13 cellular contexts compared by ENCODE assay signal in genomic region chr2:44939074-44940052, GRCh38. TPM values are rescaled to one million over a fixed set of nuclear protein-coding genes. Genes with fewer than 3 reads are reported as not detected.
DNase-seq lines count a peak whose midpoint lies in the region; ATAC-seq and TF ChIP-seq lines count a peak whose summit lies in the region.
"Had no signal": no experiment of that assay in that cellular context is flagged by ENCODE, and none has a peak within 500 bp of the region (broad histone marks: within the 10 kb centered on the region; RNA-seq: fewer than 3 reads in every experiment).

No MANE protein-coding gene starts in this region.

- ATAC-seq in RWPE2 (ENCODE audit: low read depth) (no peak), HG02759 (IDR thresholded peaks at IDR 0.05; ENCODE audit: unreplicated experiment) (no peak), GM19324 (IDR thresholded peaks at IDR 0.05; ENCODE audit: low FRiP score, unreplicated experiment) (no peak)

- no peaks in the 10 kb centered on the region for H3K9me3 ChIP-seq in RWPE2 (ENCODE audit: severe bottlenecking)
- H3K9me3 ChIP-seq in iPS-18c (ENCODE audit: control insufficient read depth, insufficient read depth, low read length), result no peaks in the 10 kb centered on the region
- no peaks in the 10 kb centered on the region for H3K9me3 ChIP-seq in spleen
- H3K9me3 ChIP-seq: neutrophil, Peyer's patch had no signal

- H3K27me3 ChIP-seq in RWPE2 (ENCODE audit: insufficient read depth, poor library complexity, severe bottlenecking), result peaks cover 99% of the 10 kb centered on the region
- H3K27me3 ChIP-seq in spleen (replicated peaks in 1 of 7), result peaks cover 23 to 100% (median 99%) of the 10 kb centered on the region in 7 donors

- intact Hi-C loops in spleen (cut with DNase I; ENCODE audit: low total_unique reads), result no loop called here

- no peaks in the 10 kb centered on the region for H3K4me1 ChIP-seq in RWPE2 (ENCODE audit: insufficient read depth, poor library complexity, severe bottlenecking)
- H3K4me1 ChIP-seq in spleen, result peaks cover 32 to 91% (median 72%) of the 10 kb centered on the region in 6 donors

- DNase-seq in NCI-H510A treated with DMSO at 0.1 percent for 48 hours (lab: John Stamatoyannopoulos, UW) (peak; percentile 80), NCI-H510A (lab: John Stamatoyannopoulos, UW) (no peak), RWPE2 (ENCODE audit: low spot score) (no peak), spleen (peak; percentile 64)
- no peak for DNase-seq in activated naive CD4-positive, alpha-beta T cell (lab: John Stamatoyannopoulos, UW)
- DNase-seq: activated CD4-positive, alpha-beta T cell treated with anti-CD3 and anti-CD28 coated beads, Interleukin-2, amount 10 ng/mL, durations not matched to agents 24 days and 14 days; NCI-H1048 had no signal

- no peak for TF ChIP-seq CTCF in RWPE2 (IDR thresholded peaks at IDR 0.05; ENCODE audit: poor library complexity, severe bottlenecking)
- no peak for TF ChIP-seq CTCF in spleen (IDR thresholded peaks at IDR 0.05 in 8 of 11, conservative IDR thresholded peaks at IDR 0.05 in 3 of 11)

- no peak for TF ChIP-seq POLR2A in spleen (IDR thresholded peaks at IDR 0.05)

- H3K27ac ChIP-seq in RWPE2 (ENCODE audit: poor library complexity, severe bottlenecking) (no peak overlapping the region), spleen (no peak overlapping the region)
- H3K27ac ChIP-seq: neutrophil, Peyer's patch had no signal

- H3K36me3 ChIP-seq in RWPE2 (ENCODE audit: low read depth), result no peaks in the 10 kb centered on the region
- no peaks in the 10 kb centered on the region for H3K36me3 ChIP-seq in spleen
- H3K36me3 ChIP-seq: neutrophil, Peyer's patch had no signal

- WGBS in spleen, 5 donors, result 6 to 14% (median 8%) methylated on average over 27 to 46 of the region's 46 CpGs

- peak overlapping the region; percentile 20 for H3K4me3 ChIP-seq in RWPE2 (ENCODE audit: severe bottlenecking)
- peak overlapping the region; percentile 51 for H3K4me3 ChIP-seq in iPS-18c (ENCODE audit: insufficient read depth, low read depth, low read length)
- H3K4me3 ChIP-seq in spleen, result peak overlapping the region in 7 of 8 donors; percentile 10 to 58 (median 14)

RNA-seq across cellular contexts. Expression of gene SIX3, which starts 2.1 kb away (rescaled TPM):
- total RNA-seq in spleen, result not detected
- under 1 TPM in 1 of 3 donors, not detected in 2; 0.03 TPM for polyA plus RNA-seq in spleen
- total RNA-seq: activated CD4-positive, alpha-beta T cell treated with anti-CD3 and anti-CD28 coated beads, Interleukin-2, amount 10 ng/mL, durations not matched to agents 24 days and 14 days; fibroblast of villous mesenchyme; Peyer's patch had no signal

Comparison
In these comparisons a context has a peak if more than half of its experiments do, and no peak if none do; other contexts are left out.
1. DNase-seq: peak in NCI-H510A treated with DMSO at 0.1 percent for 48 hours (single experiment) and spleen (single experiment); none in NCI-H510A (single experiment), RWPE2 (single experiment) and activated naive CD4-positive, alpha-beta T cell (0 of 4).
2. Peak in every context shown above with its lines, with median percentiles within 50 percentile points of each other: H3K4me3 ChIP-seq.